ENCODE assay signal across 27 cellular contexts in the genomic region with DNA sequence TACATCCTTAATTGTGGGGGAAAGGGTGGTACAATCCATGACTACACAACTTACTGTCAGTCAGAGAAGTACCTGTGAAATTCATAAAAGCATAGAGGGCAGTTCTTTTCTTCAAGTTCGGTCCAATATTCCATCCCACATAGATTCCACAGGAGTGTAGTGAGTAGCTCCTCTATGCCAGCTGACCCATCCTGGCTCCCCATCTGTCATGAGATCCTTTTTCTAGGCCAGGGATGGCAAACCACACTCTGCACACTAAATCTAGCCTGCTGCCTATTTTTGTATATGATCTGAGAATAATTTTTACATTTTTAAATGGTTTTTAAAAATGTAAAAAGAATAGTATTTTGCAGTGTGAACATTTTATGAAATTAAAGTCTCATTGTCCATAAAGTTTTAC.
"Had no signal": no experiment of that assay in that cellular context is flagged by ENCODE, and none has a peak within 500 bp of the region (broad histone marks: within the 10 kb centered on the region; RNA-seq: fewer than 3 reads in every experiment).

No MANE protein-coding gene starts in this region.

- DNase-seq: activated CD4-positive, alpha-beta memory T cell treated with anti-CD3 and anti-CD28 coated beads, Interleukin-2, amount 10 ng/mL, durations not matched to agents 7 days and 5 days; activated CD4-positive, alpha-beta T cell treated with anti-CD3 and anti-CD28 coated beads for 36 hours; activated CD4-positive, alpha-beta T cell treated with anti-CD3 and anti-CD28 coated beads, Interleukin-2, amount 10 ng/mL, durations not matched to agents 7 days and 5 days; activated CD4-positive, alpha-beta T cell treated with anti-CD3 and anti-CD28 coated beads, Interleukin-2, amount 50 U/mL, for 4 hours; activated CD4-positive, CD25-positive, alpha-beta regulatory T cell; activated CD4-positive, CD25-positive, alpha-beta regulatory T cell treated with anti-CD3 and anti-CD28 coated beads, Interleukin-2, amount 50 U/mL, for 72 hours; activated CD8-positive, alpha-beta memory T cell treated with anti-CD3 and anti-CD28 coated beads, Interleukin-2, amount 50 U/mL, for 48 hours; activated gamma-delta T cell; activated naive CD4-positive, alpha-beta T cell; activated naive CD4-positive, alpha-beta T cell treated with anti-CD3 and anti-CD28 coated beads, Interleukin-2, amount 10 ng/mL, durations not matched to agents 7 days and 5 days; activated naive CD8-positive, alpha-beta T cell treated with anti-CD3 and anti-CD28 coated beads, Interleukin-2, amount 10 ng/mL, durations not matched to agents 7 days and 5 days; activated T-cell treated with anti-CD3 and anti-CD28 coated beads for 4 hours; activated T-cell treated with anti-CD3 and anti-CD28 coated beads, Interleukin-2, amount 50 U/mL, for 24 hours; activated T-cell treated with anti-CD3 and anti-CD28 coated beads, Interleukin-2, amount 50 U/mL, for 72 hours; central memory CD4-positive, alpha-beta T cell; cortex of kidney; dermis blood vessel endothelial cell; effector CD4-positive, alpha-beta T cell; effector memory CD8-positive, alpha-beta T cell; erythroblast; foreskin fibroblast; glutamatergic neuron; heart left ventricle; T-helper 2 cell had no signal

- H3K4me1 ChIP-seq: breast epithelium had no signal

- H3K9me3 ChIP-seq: ascending aorta, breast epithelium, heart left ventricle had no signal

- H3K27ac ChIP-seq: ascending aorta, breast epithelium, cardiac muscle cell, heart left ventricle had no signal

- H3K4me3 ChIP-seq: ascending aorta, breast epithelium, cardiac muscle cell, heart left ventricle had no signal

- H3K27me3 ChIP-seq: ascending aorta, breast epithelium, cardiac muscle cell, heart left ventricle had no signal

- H3K36me3 ChIP-seq: ascending aorta, breast epithelium, cardiac muscle cell, heart left ventricle had no signal
